In genomic region chr1:6915999-6916565, GRCh38 we compare ENCODE assay signal across 18 cellular contexts.
"Had no signal": no experiment of that assay in that cellular context is flagged by ENCODE, and none has a peak within 500 bp of the region (broad histone marks: within the 10 kb centered on the region; RNA-seq: fewer than 3 reads in every experiment).

No MANE protein-coding gene starts in this region.

- H3K9me3 ChIP-seq: left lung, ovary had no signal

- H3K4me1 ChIP-seq: lower lobe of right lung, right atrium auricular region, stomach had no signal

- ATAC-seq: heart left ventricle; left lung; lower lobe of right lung; naive thymus-derived CD4-positive, alpha-beta T cell had no signal

- H3K4me3 ChIP-seq: coronary artery, heart left ventricle, left lung, lower lobe of right lung, ovary, right atrium auricular region, stomach had no signal

- H3K27ac ChIP-seq: coronary artery, heart left ventricle, left lung, lower lobe of right lung, ovary, right atrium auricular region, stomach had no signal

- H3K27me3 ChIP-seq: ovary, right atrium auricular region had no signal

- DNase-seq: effector CD8-positive, alpha-beta T cell; foreskin melanocyte; heart left ventricle; hippocampal formation; kidney glomerular epithelial cell; left lung; lower lobe of right lung; mesendoderm; naive thymus-derived CD4-positive, alpha-beta T cell; nucleus accumbens; ovary; small intestine; stimulated activated CD4-positive, alpha-beta T cell treated with anti-CD3 and anti-CD28 coated beads, Interleukin-12 subunit alpha, Interleukin-12 subunit beta, amount 100 ng/mL, for 4 hours; stimulated activated naive CD4-positive, alpha-beta T cell; stomach; trophoblast cell had no signal

- H3K36me3 ChIP-seq: heart left ventricle, left lung, lower lobe of right lung, ovary, right atrium auricular region, stomach had no signal
